ENCODE assay signal across 1 cellular context in the genomic region with DNA sequence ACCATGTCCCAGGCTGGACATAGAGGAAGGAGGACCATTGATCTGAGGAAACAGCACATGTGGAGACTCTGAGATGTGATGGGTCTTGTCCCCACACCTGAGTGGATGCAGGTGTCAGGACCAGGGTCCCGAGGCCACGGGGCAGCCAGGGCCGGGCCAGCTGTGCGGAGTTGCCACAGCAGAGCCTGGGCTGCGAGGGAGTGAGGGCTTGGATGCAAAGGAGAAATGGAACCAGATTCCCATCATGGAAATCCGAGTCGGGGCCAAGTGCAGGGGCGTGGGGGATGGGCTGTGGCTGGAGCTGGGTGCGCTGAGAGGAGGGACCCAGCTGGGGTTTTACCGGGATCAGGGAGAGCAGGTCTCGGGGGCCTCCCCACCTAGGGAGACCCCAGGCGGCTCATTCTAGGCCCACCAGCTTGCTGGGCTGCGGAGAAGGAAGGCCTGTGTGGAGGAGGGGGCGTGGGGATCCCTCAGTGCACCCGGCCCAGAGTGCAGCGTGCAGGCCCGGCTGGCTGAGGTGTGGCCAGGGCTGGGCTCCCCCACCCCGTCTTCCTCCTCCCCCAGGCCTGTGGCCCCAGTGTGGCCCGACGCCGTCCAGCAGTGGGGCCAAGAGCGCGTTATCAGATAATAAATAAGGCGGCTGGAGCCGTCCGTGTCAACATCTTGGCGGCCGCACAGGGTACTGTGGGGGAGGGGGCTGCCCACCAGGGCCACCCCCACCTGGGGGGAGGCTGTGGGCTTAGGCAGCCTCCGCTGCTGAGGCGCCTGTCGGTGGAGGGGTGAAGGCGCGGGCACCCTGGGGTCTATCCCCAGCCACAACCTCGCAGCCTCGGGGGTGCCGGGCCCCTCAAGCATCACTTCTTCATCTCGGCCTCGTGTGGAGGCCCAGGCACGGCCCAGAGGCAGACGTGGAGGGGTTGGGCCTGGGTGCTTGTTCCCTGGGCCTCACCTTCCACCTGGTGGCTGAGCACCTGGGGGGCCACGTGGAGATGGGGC.
TF ChIP-seq lines count a peak whose summit lies in the region.

No MANE protein-coding gene starts in this region.

TF ChIP-seq in K562, 482 proteins besides CTCF, POLR2A, EP300 and RAD21 (continues in another document):
- TF ChIP-seq FOXA3 (CRISPR knock-in tag; conservative IDR thresholded peaks at IDR 0.05 in 1 of 2, IDR thresholded peaks at IDR 0.05 in 1 of 2) (0 out of 4 replicates have a peak, but pooled peaks of 1 of the 2 experiments have one; percentile 17), RCOR1 (IDR thresholded peaks at IDR 0.05; ENCODE audit: borderline replicate concordance in 1 of 2, low read depth in 2 of 2, low read length in 2 of 2) (peak in 1 of 2 experiments; percentile 50; a peak in 1 of 4 replicates), GATAD2A (IDR thresholded peaks at IDR 0.05) (no peak), ZFX (CRISPR knock-in tag; IDR thresholded peaks at IDR 0.05) (peak; percentile 64), ZNF75A (CRISPR knock-in tag; IDR thresholded peaks at IDR 0.05) (no peak), ZC3H8 (IDR thresholded peaks at IDR 0.05) (no peak), RNF2 (IDR thresholded peaks at IDR 0.05) (peak; percentile 40; the same call in 1 of the 2 replicates), POLR2AphosphoS5 (IDR thresholded peaks at IDR 0.05; ENCODE audit: control insufficient read depth, insufficient read depth, low read depth, low read length) (no peak), BRD9 (IDR thresholded peaks at IDR 0.05; ENCODE audit: low read depth, partially characterized antibody) (no peak), ARID1B (IDR thresholded peaks at IDR 0.05) (peak; percentile 26; the same call in 1 of the 2 replicates), ZNF764 (CRISPR knock-in tag; IDR thresholded peaks at IDR 0.05; ENCODE audit: low read depth) (no peak), ZNF780A (CRISPR knock-in tag; IDR thresholded peaks at IDR 0.05) (no peak), PHF8 (IDR thresholded peaks at IDR 0.05; ENCODE audit: borderline replicate concordance, low read length) (peak; percentile 14; the same call in 1 of the 2 replicates), ZNF561 (CRISPR knock-in tag; conservative IDR thresholded peaks at IDR 0.05) (no peak), LEF1 (IDR thresholded peaks at IDR 0.05) (0 out of 2 replicates have a peak, but pooled peaks have one; percentile 29), JUN (IDR thresholded peaks at IDR 0.05; ENCODE audit: borderline replicate concordance, low read depth, low read length) (no peak), JUN (CRISPR knock-in tag; IDR thresholded peaks at IDR 0.05; ENCODE audit: borderline replicate concordance) (no peak), KDM1A (IDR thresholded peaks at IDR 0.05) (0 out of 4 replicates have a peak, but pooled peaks of 1 of the 2 experiments have one; percentile 26), NFE2L1 (tag; IDR thresholded peaks at IDR 0.05; ENCODE audit: borderline replicate concordance, low read depth) (no peak), MTA3 (IDR thresholded peaks at IDR 0.05; ENCODE audit: borderline replicate concordance) (0 out of 2 replicates have a peak, but pooled peaks have one; percentile 47), CBFA2T3 (IDR thresholded peaks at IDR 0.05) (peak; percentile 23; the same call in 1 of the 2 replicates), ELF4 (CRISPR knock-in tag; IDR thresholded peaks at IDR 0.05) (no peak), BACH1 (tag; IDR thresholded peaks at IDR 0.05) (no peak), ILK (tag; IDR thresholded peaks at IDR 0.05; ENCODE audit: borderline replicate concordance, low read depth) (no peak), POLR2G (IDR thresholded peaks at IDR 0.05; ENCODE audit: low read depth, low read length) (no peak), KAT2B (IDR thresholded peaks at IDR 0.05; ENCODE audit: low read depth, low read length) (no peak), PCBP1 (IDR thresholded peaks at IDR 0.05; ENCODE audit: low read depth, low read length, poor library complexity, severe bottlenecking) (peak; percentile 59), L3MBTL2 (IDR thresholded peaks at IDR 0.05) (peak; percentile 58), ZNF121 (CRISPR knock-in tag; conservative IDR thresholded peaks at IDR 0.05) (no peak), TBL1XR1 (IDR thresholded peaks at IDR 0.05; ENCODE audit: low read length in 2 of 2) (peak in 1 of 2 experiments; percentile 16; a peak in 1 of 4 replicates), ZNF830 (CRISPR knock-in tag; IDR thresholded peaks at IDR 0.05) (no peak), ZNF165 (CRISPR knock-in tag; IDR thresholded peaks at IDR 0.05; ENCODE audit: borderline replicate concordance) (no peak), CREM (IDR thresholded peaks at IDR 0.05; ENCODE audit: low read depth) (0 out of 2 replicates have a peak, but pooled peaks have one; percentile 35), ZNF77 (CRISPR knock-in tag; IDR thresholded peaks at IDR 0.05) (no peak), RHOXF2B (CRISPR knock-in tag; conservative IDR thresholded peaks at IDR 0.05) (no peak), KLF6 (CRISPR knock-in tag; IDR thresholded peaks at IDR 0.05; ENCODE audit: borderline replicate concordance) (no peak), ZNF589 (CRISPR knock-in tag; IDR thresholded peaks at IDR 0.05; ENCODE audit: low read depth) (no peak), ZBTB8A (IDR thresholded peaks at IDR 0.05; ENCODE audit: partially characterized antibody) (no peak), CCNT2 (IDR thresholded peaks at IDR 0.05; ENCODE audit: borderline replicate concordance, extremely low read depth, insufficient read length, low read depth, low read length) (peak; percentile 74), CHD4 (IDR thresholded peaks at IDR 0.05; ENCODE audit: insufficient read depth, insufficient replicate concordance, low read depth, low read length, poor library complexity, severe bottlenecking) (no peak), EGR1 (conservative IDR thresholded peaks at IDR 0.05) (no peak), CXXC5 (CRISPR knock-in tag; IDR thresholded peaks at IDR 0.05) (peak; percentile 80), ZNF79 (CRISPR knock-in tag; IDR thresholded peaks at IDR 0.05; ENCODE audit: low read depth) (no peak), NFIC (IDR thresholded peaks at IDR 0.05) (peak; percentile 20; the same call in 1 of the 2 replicates), SMAD4 (CRISPR knock-in tag; conservative IDR thresholded peaks at IDR 0.05) (peak; percentile 73), FOSL1 (tag; conservative IDR thresholded peaks at IDR 0.05) (no peak), ZNF224 (CRISPR knock-in tag; IDR thresholded peaks at IDR 0.05) (no peak), FOXK2 (conservative IDR thresholded peaks at IDR 0.05 in 1 of 2, IDR thresholded peaks at IDR 0.05 in 1 of 2; ENCODE audit: low read depth in 2 of 2) (peak in 1 of 2 experiments; percentile 24; a peak in 1 of 4 replicates), ZNF232 (CRISPR knock-in tag; IDR thresholded peaks at IDR 0.05) (no peak), ZNF24 (IDR thresholded peaks at IDR 0.05) (peak; percentile 52; the same call in 1 of the 2 replicates), HMGN3 (IDR thresholded peaks at IDR 0.05; ENCODE audit: borderline replicate concordance, extremely low read depth, insufficient read length, low read depth, low read length) (peak; percentile 71), GTF2A2 (tag; IDR thresholded peaks at IDR 0.05) (no peak), SAFB (IDR thresholded peaks at IDR 0.05; ENCODE audit: borderline replicate concordance, low read depth, low read length) (no peak)
- TF ChIP-seq, protein P1, sequence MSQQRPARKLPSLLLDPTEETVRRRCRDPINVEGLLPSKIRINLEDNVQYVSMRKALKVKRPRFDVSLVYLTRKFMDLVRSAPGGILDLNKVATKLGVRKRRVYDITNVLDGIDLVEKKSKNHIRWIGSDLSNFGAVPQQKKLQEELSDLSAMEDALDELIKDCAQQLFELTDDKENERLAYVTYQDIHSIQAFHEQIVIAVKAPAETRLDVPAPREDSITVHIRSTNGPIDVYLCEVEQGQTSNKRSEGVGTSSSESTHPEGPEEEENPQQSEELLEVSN (IDR thresholded peaks at IDR 0.05; ENCODE audit: borderline replicate concordance in 1 of 2, extremely low read depth in 1 of 2, insufficient read depth in 1 of 2, insufficient read length in 1 of 2, low read depth in 1 of 2, low read length in 1 of 2, poor library complexity in 1 of 2, severe bottlenecking in 1 of 2), result peak in 1 of 2 experiments; percentile 25
- TF ChIP-seq, protein P2, sequence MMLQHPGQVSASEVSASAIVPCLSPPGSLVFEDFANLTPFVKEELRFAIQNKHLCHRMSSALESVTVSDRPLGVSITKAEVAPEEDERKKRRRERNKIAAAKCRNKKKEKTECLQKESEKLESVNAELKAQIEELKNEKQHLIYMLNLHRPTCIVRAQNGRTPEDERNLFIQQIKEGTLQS (IDR thresholded peaks at IDR 0.05), result no peak
- TF ChIP-seq, protein P2 (CRISPR knock-in tag; conservative IDR thresholded peaks at IDR 0.05), result no peak
- TF ChIP-seq, protein P3, sequence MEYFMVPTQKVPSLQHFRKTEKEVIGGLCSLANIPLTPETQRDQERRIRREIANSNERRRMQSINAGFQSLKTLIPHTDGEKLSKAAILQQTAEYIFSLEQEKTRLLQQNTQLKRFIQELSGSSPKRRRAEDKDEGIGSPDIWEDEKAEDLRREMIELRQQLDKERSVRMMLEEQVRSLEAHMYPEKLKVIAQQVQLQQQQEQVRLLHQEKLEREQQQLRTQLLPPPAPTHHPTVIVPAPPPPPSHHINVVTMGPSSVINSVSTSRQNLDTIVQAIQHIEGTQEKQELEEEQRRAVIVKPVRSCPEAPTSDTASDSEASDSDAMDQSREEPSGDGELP (CRISPR knock-in tag; IDR thresholded peaks at IDR 0.05; ENCODE audit: borderline replicate concordance), result peak; percentile 40; the same call in 1 of the 2 replicates
- TF ChIP-seq, protein P4, sequence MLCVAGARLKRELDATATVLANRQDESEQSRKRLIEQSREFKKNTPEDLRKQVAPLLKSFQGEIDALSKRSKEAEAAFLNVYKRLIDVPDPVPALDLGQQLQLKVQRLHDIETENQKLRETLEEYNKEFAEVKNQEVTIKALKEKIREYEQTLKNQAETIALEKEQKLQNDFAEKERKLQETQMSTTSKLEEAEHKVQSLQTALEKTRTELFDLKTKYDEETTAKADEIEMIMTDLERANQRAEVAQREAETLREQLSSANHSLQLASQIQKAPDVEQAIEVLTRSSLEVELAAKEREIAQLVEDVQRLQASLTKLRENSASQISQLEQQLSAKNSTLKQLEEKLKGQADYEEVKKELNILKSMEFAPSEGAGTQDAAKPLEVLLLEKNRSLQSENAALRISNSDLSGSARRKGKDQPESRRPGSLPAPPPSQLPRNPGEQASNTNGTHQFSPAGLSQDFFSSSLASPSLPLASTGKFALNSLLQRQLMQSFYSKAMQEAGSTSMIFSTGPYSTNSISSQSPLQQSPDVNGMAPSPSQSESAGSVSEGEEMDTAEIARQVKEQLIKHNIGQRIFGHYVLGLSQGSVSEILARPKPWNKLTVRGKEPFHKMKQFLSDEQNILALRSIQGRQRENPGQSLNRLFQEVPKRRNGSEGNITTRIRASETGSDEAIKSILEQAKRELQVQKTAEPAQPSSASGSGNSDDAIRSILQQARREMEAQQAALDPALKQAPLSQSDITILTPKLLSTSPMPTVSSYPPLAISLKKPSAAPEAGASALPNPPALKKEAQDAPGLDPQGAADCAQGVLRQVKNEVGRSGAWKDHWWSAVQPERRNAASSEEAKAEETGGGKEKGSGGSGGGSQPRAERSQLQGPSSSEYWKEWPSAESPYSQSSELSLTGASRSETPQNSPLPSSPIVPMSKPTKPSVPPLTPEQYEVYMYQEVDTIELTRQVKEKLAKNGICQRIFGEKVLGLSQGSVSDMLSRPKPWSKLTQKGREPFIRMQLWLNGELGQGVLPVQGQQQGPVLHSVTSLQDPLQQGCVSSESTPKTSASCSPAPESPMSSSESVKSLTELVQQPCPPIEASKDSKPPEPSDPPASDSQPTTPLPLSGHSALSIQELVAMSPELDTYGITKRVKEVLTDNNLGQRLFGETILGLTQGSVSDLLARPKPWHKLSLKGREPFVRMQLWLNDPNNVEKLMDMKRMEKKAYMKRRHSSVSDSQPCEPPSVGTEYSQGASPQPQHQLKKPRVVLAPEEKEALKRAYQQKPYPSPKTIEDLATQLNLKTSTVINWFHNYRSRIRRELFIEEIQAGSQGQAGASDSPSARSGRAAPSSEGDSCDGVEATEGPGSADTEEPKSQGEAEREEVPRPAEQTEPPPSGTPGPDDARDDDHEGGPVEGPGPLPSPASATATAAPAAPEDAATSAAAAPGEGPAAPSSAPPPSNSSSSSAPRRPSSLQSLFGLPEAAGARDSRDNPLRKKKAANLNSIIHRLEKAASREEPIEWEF (CRISPR knock-in tag; IDR thresholded peaks at IDR 0.05), result no peak
- TF ChIP-seq, protein P5, sequence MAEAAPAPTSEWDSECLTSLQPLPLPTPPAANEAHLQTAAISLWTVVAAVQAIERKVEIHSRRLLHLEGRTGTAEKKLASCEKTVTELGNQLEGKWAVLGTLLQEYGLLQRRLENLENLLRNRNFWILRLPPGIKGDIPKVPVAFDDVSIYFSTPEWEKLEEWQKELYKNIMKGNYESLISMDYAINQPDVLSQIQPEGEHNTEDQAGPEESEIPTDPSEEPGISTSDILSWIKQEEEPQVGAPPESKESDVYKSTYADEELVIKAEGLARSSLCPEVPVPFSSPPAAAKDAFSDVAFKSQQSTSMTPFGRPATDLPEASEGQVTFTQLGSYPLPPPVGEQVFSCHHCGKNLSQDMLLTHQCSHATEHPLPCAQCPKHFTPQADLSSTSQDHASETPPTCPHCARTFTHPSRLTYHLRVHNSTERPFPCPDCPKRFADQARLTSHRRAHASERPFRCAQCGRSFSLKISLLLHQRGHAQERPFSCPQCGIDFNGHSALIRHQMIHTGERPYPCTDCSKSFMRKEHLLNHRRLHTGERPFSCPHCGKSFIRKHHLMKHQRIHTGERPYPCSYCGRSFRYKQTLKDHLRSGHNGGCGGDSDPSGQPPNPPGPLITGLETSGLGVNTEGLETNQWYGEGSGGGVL (CRISPR knock-in tag; IDR thresholded peaks at IDR 0.05), result no peak
- TF ChIP-seq, protein P6, sequence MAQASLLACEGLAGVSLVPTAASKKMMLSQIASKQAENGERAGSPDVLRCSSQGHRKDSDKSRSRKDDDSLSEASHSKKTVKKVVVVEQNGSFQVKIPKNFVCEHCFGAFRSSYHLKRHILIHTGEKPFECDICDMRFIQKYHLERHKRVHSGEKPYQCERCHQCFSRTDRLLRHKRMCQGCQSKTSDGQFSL (CRISPR knock-in tag; IDR thresholded peaks at IDR 0.05), result peak; percentile 67; the same call in 1 of the 2 replicates
- TF ChIP-seq, protein P6 (tag; IDR thresholded peaks at IDR 0.05), result 0 out of 4 replicates have a peak, but pooled peaks of 1 of the 2 experiments have one; percentile 35
- TF ChIP-seq, protein P7, sequence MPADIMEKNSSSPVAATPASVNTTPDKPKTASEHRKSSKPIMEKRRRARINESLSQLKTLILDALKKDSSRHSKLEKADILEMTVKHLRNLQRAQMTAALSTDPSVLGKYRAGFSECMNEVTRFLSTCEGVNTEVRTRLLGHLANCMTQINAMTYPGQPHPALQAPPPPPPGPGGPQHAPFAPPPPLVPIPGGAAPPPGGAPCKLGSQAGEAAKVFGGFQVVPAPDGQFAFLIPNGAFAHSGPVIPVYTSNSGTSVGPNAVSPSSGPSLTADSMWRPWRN (IDR thresholded peaks at IDR 0.05; ENCODE audit: low read depth), result peak; percentile 72; the same call in 1 of the 2 replicates
